11 cellular contexts compared by ENCODE assay signal in the genomic region with DNA sequence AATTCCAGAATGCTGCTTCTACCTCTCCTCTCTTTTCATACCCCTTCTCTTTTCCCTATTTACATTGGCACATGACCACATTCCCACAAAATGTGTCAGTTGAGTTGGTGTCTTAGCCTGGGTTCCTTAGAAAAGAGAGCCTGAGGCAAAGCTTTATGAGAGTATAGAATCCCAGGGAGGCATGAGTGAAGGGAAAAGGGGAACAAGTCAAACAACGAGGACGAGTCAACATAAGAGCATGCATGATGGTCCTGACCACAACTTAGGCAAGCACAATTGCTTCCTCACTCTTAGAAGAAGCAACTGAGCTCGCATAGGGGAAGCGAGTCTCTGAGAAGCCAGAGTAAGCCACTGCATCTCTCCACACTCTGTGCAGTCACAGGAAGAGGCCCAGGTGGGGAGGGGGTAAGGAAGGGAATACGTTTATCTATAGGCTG. TPM values are rescaled to one million over a fixed set of nuclear protein-coding genes. Genes with fewer than 3 reads are reported as not detected.
A peak's percentile ranks its signal among the peaks of the same experiment; 100 is the strongest.
DNase-seq lines count a peak whose midpoint lies in the region; ATAC-seq and TF ChIP-seq lines count a peak whose summit lies in the region.
"Had no signal": no experiment of that assay in that cellular context is flagged by ENCODE, and none has a peak within 500 bp of the region (broad histone marks: within the 10 kb centered on the region; RNA-seq: fewer than 3 reads in every experiment).

No MANE protein-coding gene starts in this region.

- H3K27ac ChIP-seq in IMR-90 (ENCODE audit: insufficient read depth, low read length) = no peak overlapping the region
- no peak overlapping the region for H3K27ac ChIP-seq in transverse colon

- peaks cover 8% of the 10 kb centered on the region for H3K9me1 ChIP-seq in IMR-90 (ENCODE audit: insufficient read depth, low read length)

- dilution Hi-C loops in IMR-90 (cut with HindIII; ENCODE audit: low sequenced_read_pairs, unreplicated experiment) = no loop called here

- H3K27me3 ChIP-seq in IMR-90 (ENCODE audit: control insufficient read depth, insufficient read depth, low read length) (no peaks in the 10 kb centered on the region), transverse colon (no peaks in the 10 kb centered on the region)

- peak overlapping the region; percentile 32; the same call in 1 of the 2 replicates for H2BK120ac ChIP-seq in IMR-90 (ENCODE audit: low read depth, low read length)

- H4K5ac ChIP-seq in IMR-90 (ENCODE audit: low read depth, low read length) = no peak overlapping the region

- peak overlapping the region; percentile 35; the same call in 1 of the 2 replicates for H2AK5ac ChIP-seq in IMR-90 (ENCODE audit: low read depth, low read length)

- H3K79me1 ChIP-seq in IMR-90 (ENCODE audit: low read depth in 1 of 2, low read length in 2 of 2) = no peaks in the 10 kb centered on the region; a peak in 1 of 4 replicates

- no CpG with 5 or more reads among the region's 5 CpGs for WGBS in IMR-90 (ENCODE audit: extremely low coverage in 2 of 2, insufficient read length in 1 of 2), 2 experiments
- WGBS in transverse colon (ENCODE audit: low coverage in 1 of 2), 2 donors = 59% methylated on average over 5 of the region's 5 CpGs; no CpG with 5 or more reads in 1 of the 2 donors

- H3K36me3 ChIP-seq in IMR-90 (ENCODE audit: control insufficient read depth, insufficient read depth, low read length) (no peaks in the 10 kb centered on the region), transverse colon (no peaks in the 10 kb centered on the region)

- peak overlapping the region; percentile 56 for H2AK9ac ChIP-seq in IMR-90 (replicated peaks; ENCODE audit: low read depth, low read length, poor library complexity)

- in situ Hi-C loops in IMR-90 (cut with MboI; ENCODE audit: low sequenced_read_pairs) = no loop called here
- in situ Hi-C loops in transverse colon (cut with MboI; ENCODE audit: low pct_ligation_motif_present in 1 of 4, low pct_unique_long_range_greater_than_20kb in 1 of 4, low sequenced_read_pairs in 3 of 4) = loop anchor here in 1 of 4 donors (10.0 kb wide), 1 partner anchor 138 kb away; no protein-coding TSS in a partner anchor

- H4K91ac ChIP-seq in IMR-90 (ENCODE audit: insufficient read depth, low read depth, low read length) = peak overlapping the region; percentile 42; the same call in 1 of the 2 replicates

- POLR2A ChIA-PET in IMR-90 (lab: Charles Lee; ENCODE audit: unreplicated experiment) = no interaction called here
- POLR2A ChIA-PET in activated CD4-positive, alpha-beta memory T cell treated with anti-CD3 and anti-CD28 coated beads, Interleukin-2, amount 10 ng/mL, durations not matched to agents 7 days and 5 days (lab: Charles Lee) = interaction anchor here (1.2 kb wide), 1 partner anchor 15 kb away, joined by 4 read pairs; a partner anchor contains a TSS

- H4K8ac ChIP-seq in IMR-90 (ENCODE audit: low read depth in 2 of 2, low read length in 2 of 2) = peak overlapping the region in 1 of 2 experiments; percentile 52; a peak in 1 of 4 replicates

- TF ChIP-seq POLR2A in IMR-90 (IDR thresholded peaks at IDR 0.05; ENCODE audit: low read depth, low read length) = no peak
- no peak for TF ChIP-seq POLR2A in transverse colon (IDR thresholded peaks at IDR 0.05)

- H3K18ac ChIP-seq in IMR-90 (ENCODE audit: low read depth, low read length) = no peak overlapping the region

- peak overlapping the region; percentile 11 for H2BK5ac ChIP-seq in IMR-90 (ENCODE audit: low read depth, low read length, poor library complexity, severe bottlenecking)

- CTCF ChIA-PET in IMR-90 (lab: Yijun Ruan, JAX) = interaction anchor here (1.5 kb wide), 1 partner anchor 17 kb away, joined by 7 read pairs; no protein-coding TSS in a partner anchor
- CTCF ChIA-PET in activated CD4-positive, alpha-beta memory T cell treated with anti-CD3 and anti-CD28 coated beads, Interleukin-2, amount 10 ng/mL, durations not matched to agents 7 days and 5 days (lab: Charles Lee) = interaction anchor here (0.6 to 1.7 kb wide), 4 partner anchors 17 to 146 kb away, joined by 3 to 13 read pairs (median 4); no protein-coding TSS in a partner anchor

- intact Hi-C loops in IMR-90 (cut with micrococcal nuclease) = no loop called here
- intact Hi-C loops in transverse colon (cut with DNase I; ENCODE audit: low total_unique reads) = no loop called here

- no peaks in the 10 kb centered on the region for H4K20me1 ChIP-seq in IMR-90 (ENCODE audit: insufficient read depth, low read length)

- H3K56ac ChIP-seq in IMR-90 (ENCODE audit: extremely low read depth, insufficient read depth, low read length) = no peak overlapping the region; the same call in 1 of the 2 replicates

- peak overlapping the region; percentile 81 for H2AFZ ChIP-seq in IMR-90 (replicated peaks; ENCODE audit: low read length, poor library complexity)

- BruUV-seq in IMR-90 (replicated peaks; lab: Mats Ljungman, UMichigan) = no TSS peak

- H3K4me1 ChIP-seq in IMR-90 (ENCODE audit: control insufficient read depth, insufficient read depth, low read length) = peaks cover 8% of the 10 kb centered on the region
- H3K4me1 ChIP-seq in transverse colon = peaks cover 0 to 29% (median 2%) of the 10 kb centered on the region in 4 donors

- peak overlapping the region; percentile 10 for H3K27ac Mint-ChIP-seq in activated CD4-positive, alpha-beta memory T cell treated with anti-CD3 and anti-CD28 coated beads, Interleukin-2, amount 10 ng/mL, durations not matched to agents 7 days and 5 days

- H3K9ac ChIP-seq in IMR-90 (ENCODE audit: low read depth, low read length) = no peak overlapping the region

- TF ChIP-seq RAD21 in IMR-90 (IDR thresholded peaks at IDR 0.05; ENCODE audit: low read length) = no peak

- H3K36me3 Mint-ChIP-seq in activated CD4-positive, alpha-beta memory T cell treated with anti-CD3 and anti-CD28 coated beads, Interleukin-2, amount 10 ng/mL, durations not matched to agents 7 days and 5 days (ENCODE audit: low read depth) = no peaks in the 10 kb centered on the region

- H3K4ac ChIP-seq in IMR-90 (ENCODE audit: low read depth, low read length) = peak overlapping the region; percentile 53

- H3K23ac ChIP-seq in IMR-90 (ENCODE audit: low read depth, low read length) = 0 out of 2 replicates have a peak overlapping the region, but pooled peaks have one; percentile 46

- H2BK15ac ChIP-seq in IMR-90 (ENCODE audit: low read depth, low read length) = no peak overlapping the region; the same call in 2 of the 3 replicates

- no peaks in the 10 kb centered on the region for H3K9me3 Mint-ChIP-seq in activated CD4-positive, alpha-beta memory T cell treated with anti-CD3 and anti-CD28 coated beads, Interleukin-2, amount 10 ng/mL, durations not matched to agents 7 days and 5 days
- H3K9me3 Mint-ChIP-seq: H9 had no signal

- H3K4me3 Mint-ChIP-seq in activated CD4-positive, alpha-beta memory T cell treated with anti-CD3 and anti-CD28 coated beads, Interleukin-2, amount 10 ng/mL, durations not matched to agents 7 days and 5 days = no peak overlapping the region
- H3K4me3 Mint-ChIP-seq: H9 had no signal

- H3K9me3 ChIP-seq in IMR-90 (ENCODE audit: control insufficient read depth, insufficient read depth, low read length) = no peaks in the 10 kb centered on the region
- H3K9me3 ChIP-seq in transverse colon = no peaks in the 10 kb centered on the region

- no peaks in the 10 kb centered on the region for H3K27me3 Mint-ChIP-seq in activated CD4-positive, alpha-beta memory T cell treated with anti-CD3 and anti-CD28 coated beads, Interleukin-2, amount 10 ng/mL, durations not matched to agents 7 days and 5 days

- ATAC-seq in IMR-90 (ENCODE audit: low read depth) (peak; percentile 89), HG03469 (IDR thresholded peaks at IDR 0.05; ENCODE audit: unreplicated experiment) (no peak), HG03439 (IDR thresholded peaks at IDR 0.05; ENCODE audit: unreplicated experiment) (no peak)

- TF ChIP-seq CTCF in AG10803 (conservative IDR thresholded peaks at IDR 0.05; ENCODE audit: low read length) (no peak), IMR-90 (conservative IDR thresholded peaks at IDR 0.05; ENCODE audit: low read depth, low read length) (no peak), transverse colon (IDR thresholded peaks at IDR 0.05) (no peak)

- peak overlapping the region; percentile 80 for H3K14ac ChIP-seq in IMR-90 (replicated peaks; ENCODE audit: low read depth, low read length)

- TF ChIP-seq EP300 in transverse colon (IDR thresholded peaks at IDR 0.05; ENCODE audit: low read depth) = no peak

- peak; percentile 46 for DNase-seq in AG10803 (ENCODE audit: low read depth)
- DNase-seq in IMR-90 = peak; percentile 85
- no peak for DNase-seq in activated CD4-positive, alpha-beta memory T cell treated with anti-CD3 and anti-CD28 coated beads, Interleukin-2, amount 10 ng/mL, durations not matched to agents 7 days and 5 days
- peak; percentile 45 for DNase-seq in hepatic stellate cell (ENCODE audit: low spot score)
- DNase-seq in NCI-H1930 (lab: John Stamatoyannopoulos, UW) = no peak
- no peak for DNase-seq in transverse colon
- DNase-seq: DMS 273 treated with DMSO at 0.1 percent for 48 hours, H9, NCI-H524 had no signal

- H3K4me3 ChIP-seq in AG10803 (ENCODE audit: low read length) (no peak overlapping the region), IMR-90 (ENCODE audit: insufficient read depth, low read depth, low read length) (no peak overlapping the region), transverse colon (no peak overlapping the region)

- peaks cover 8% of the 10 kb centered on the region for H3K4me1 Mint-ChIP-seq in activated CD4-positive, alpha-beta memory T cell treated with anti-CD3 and anti-CD28 coated beads, Interleukin-2, amount 10 ng/mL, durations not matched to agents 7 days and 5 days

- H2BK20ac ChIP-seq in IMR-90 (ENCODE audit: low read depth, low read length) = peak overlapping the region; percentile 44; the same call in 1 of the 2 replicates

- no peak overlapping the region; the same call in 1 of the 2 replicates for H3K4me2 ChIP-seq in IMR-90 (ENCODE audit: low read depth, low read length)

TF ChIP-seq in IMR-90, 13 proteins besides CTCF, POLR2A, EP300 and RAD21 (continues in another document):
- no peak for TF ChIP-seq RCOR1 (IDR thresholded peaks at IDR 0.05; ENCODE audit: insufficient replicate concordance, low read length)

RNA-seq across cellular contexts. Expression of a gene that starts 15.4 kb away (rescaled TPM):
- total RNA-seq in IMR-90 (2012; rRNA removed) (1.1 TPM in 2 replicates), transverse colon (10 to 100 TPM in 2 of 4 donors, 1 to 10 TPM in 1, under 1 TPM in 1; 0.75 to 22.5 (median 10.2) TPM)
- polyA plus RNA-seq in IMR-90 (2012; rRNA removed) = 0.90 and 0.91 TPM in 2 replicates
- polyA plus RNA-seq in IMR-90 (2012; cell fraction: cytosol; rRNA removed) = 0.42 and 0.88 TPM in 2 replicates
- 0.40 and 1.8 TPM in 2 replicates for polyA plus RNA-seq in IMR-90 (2012; cell fraction: nucleus; rRNA removed; ENCODE audit: low replicate concordance)
- 1 to 10 TPM in 1 of 2 experiments, under 1 TPM in 1; 0.83 to 1.0 TPM for total RNA-seq in activated CD4-positive, alpha-beta memory T cell treated with anti-CD3 and anti-CD28 coated beads, Interleukin-2, amount 10 ng/mL, durations not matched to agents 7 days and 5 days

RNA-seq across cellular contexts. Expression of a gene that starts 51.3 kb away (rescaled TPM):
- total RNA-seq in IMR-90 (2012; rRNA removed) (207 and 246 TPM in 2 replicates), transverse colon (100 to 1,000 TPM in 3 of 4 donors, 10 to 100 TPM in 1; 82.8 to 354 (median 282) TPM)
- 87.5 and 93.4 TPM in 2 replicates for polyA plus RNA-seq in IMR-90 (2012; rRNA removed)
- 9.1 and 14.9 TPM in 2 replicates for polyA plus RNA-seq in IMR-90 (2012; cell fraction: cytosol; rRNA removed)
- polyA plus RNA-seq in IMR-90 (2012; cell fraction: nucleus; rRNA removed; ENCODE audit: low replicate concordance) = 41.3 and 240 TPM in 2 replicates
- total RNA-seq in activated CD4-positive, alpha-beta memory T cell treated with anti-CD3 and anti-CD28 coated beads, Interleukin-2, amount 10 ng/mL, durations not matched to agents 7 days and 5 days = 100 to 1,000 TPM; 229 to 240 TPM

Comparison
In these comparisons a context has a peak if more than half of its experiments do, and no peak if none do; other contexts are left out.
1. DNase-seq: peak in AG10803 (single experiment), IMR-90 (single experiment) and hepatic stellate cell (single experiment); none in activated CD4-positive, alpha-beta memory T cell treated with anti-CD3 and anti-CD28 coated beads, Interleukin-2, amount 10 ng/mL, durations not matched to agents 7 days and 5 days (single experiment), NCI-H1930 (0 of 2) and transverse colon (single experiment).